Comparison of ENCODE assay signal across 15 cellular contexts in genomic region chr7:152678133-152678645, GRCh38. TPM values are rescaled to one million over a fixed set of nuclear protein-coding genes. Genes with fewer than 3 reads are reported as not detected.
DNase-seq lines count a peak whose midpoint lies in the region; ATAC-seq and TF ChIP-seq lines count a peak whose summit lies in the region.
"Had no signal": no experiment of that assay in that cellular context is flagged by ENCODE, and none has a peak within 500 bp of the region (broad histone marks: within the 10 kb centered on the region; RNA-seq: fewer than 3 reads in every experiment).

No MANE protein-coding gene starts in this region.

- H3K4me1 ChIP-seq in lower lobe of right lung (peaks cover 11% of the 10 kb centered on the region), upper lobe of right lung (peaks cover 11% of the 10 kb centered on the region)
- H3K4me1 ChIP-seq: BE2C had no signal

- peaks cover 5% of the 10 kb centered on the region for H3K36me3 Mint-ChIP-seq in activated T-helper 17 cell treated with anti-CD3 and anti-CD28 coated beads, Interleukin-2, amount 50 U/mL, for 72 hours (ENCODE audit: low read depth)

- H3K4me3 ChIP-seq in lower lobe of right lung (no peak overlapping the region), upper lobe of right lung (no peak overlapping the region)

- H3K27me3 Mint-ChIP-seq in activated T-helper 17 cell treated with anti-CD3 and anti-CD28 coated beads, Interleukin-2, amount 50 U/mL, for 72 hours: no peaks in the 10 kb centered on the region
- H3K27me3 Mint-ChIP-seq: CD4-positive, alpha-beta memory T cell had no signal

- H3K4me1 Mint-ChIP-seq in activated T-helper 17 cell treated with anti-CD3 and anti-CD28 coated beads, Interleukin-2, amount 50 U/mL, for 72 hours: peaks cover 6% of the 10 kb centered on the region

- H3K9me3 ChIP-seq in lower lobe of right lung (no peaks in the 10 kb centered on the region), upper lobe of right lung (no peaks in the 10 kb centered on the region)
- H3K9me3 ChIP-seq: BE2C had no signal

- H3K27ac ChIP-seq in lower lobe of right lung (peak overlapping the region; percentile 24), upper lobe of right lung (no peak overlapping the region)
- H3K27ac ChIP-seq: HL-60 had no signal

- TF ChIP-seq CTCF in lower lobe of right lung (IDR thresholded peaks at IDR 0.05) (no peak), upper lobe of right lung (IDR thresholded peaks at IDR 0.05) (no peak)

- intact Hi-C loops in lower lobe of right lung (cut with DNase I) (no loop called here), upper lobe of right lung (cut with DNase I) (no loop called here)

- H3K36me3 ChIP-seq in lower lobe of right lung: no peaks in the 10 kb centered on the region
- no peaks in the 10 kb centered on the region for H3K36me3 ChIP-seq in upper lobe of right lung
- H3K36me3 ChIP-seq: BE2C had no signal

- ATAC-seq in activated T-helper 17 cell treated with anti-CD3 and anti-CD28 coated beads, Interleukin-2, amount 50 U/mL, for 72 hours (replicated peaks): no peak
- ATAC-seq in lower lobe of right lung (peak; percentile 32 to 61), upper lobe of right lung (peak; percentile 30), HG03159 (IDR thresholded peaks at IDR 0.05; ENCODE audit: unreplicated experiment) (no peak)

- H3K27me3 ChIP-seq in lower lobe of right lung (ENCODE audit: low read depth): no peaks in the 10 kb centered on the region
- H3K27me3 ChIP-seq in upper lobe of right lung: no peaks in the 10 kb centered on the region
- H3K27me3 ChIP-seq: BE2C had no signal

- DNase-seq in activated effector memory CD4-positive, alpha-beta T cell treated with anti-CD3 and anti-CD28 coated beads, Interleukin-2, amount 50 U/mL, for 16 hours: peak; percentile 6
- DNase-seq in activated effector memory CD4-positive, alpha-beta T cell treated with Interleukin-2 at 50 U/mL for 16 hours: no peak
- no peak for DNase-seq in lower lobe of right lung
- DNase-seq in upper lobe of right lung: no peak
- no peak for DNase-seq in SHP77 (lab: John Stamatoyannopoulos, UW)
- no peak for DNase-seq in nucleus accumbens (lab: John Stamatoyannopoulos, UW)
- DNase-seq: BE2C; CD4-positive, alpha-beta memory T cell; GOT3; KBM-7; NCI-H1694; SIG-M5 had no signal

- H3K9me3 Mint-ChIP-seq in activated T-helper 17 cell treated with anti-CD3 and anti-CD28 coated beads, Interleukin-2, amount 50 U/mL, for 72 hours: no peaks in the 10 kb centered on the region
- H3K9me3 Mint-ChIP-seq: CD4-positive, alpha-beta memory T cell had no signal

- H3K4me3 Mint-ChIP-seq in activated T-helper 17 cell treated with anti-CD3 and anti-CD28 coated beads, Interleukin-2, amount 50 U/mL, for 72 hours: peak overlapping the region; percentile 44

- no peak overlapping the region for H3K27ac Mint-ChIP-seq in activated T-helper 17 cell treated with anti-CD3 and anti-CD28 coated beads, Interleukin-2, amount 50 U/mL, for 72 hours

RNA-seq across cellular contexts. Expression of gene XRCC2, which starts 2.2 kb away (rescaled TPM):
- total RNA-seq in activated T-helper 17 cell treated with anti-CD3 and anti-CD28 coated beads, Interleukin-2, amount 50 U/mL, for 72 hours: 10 to 100 TPM; 15.7 to 26.7 TPM
- total RNA-seq in lower lobe of right lung (0.86 TPM), upper lobe of right lung (0.46 TPM)

Comparison
In these comparisons a context has a peak if more than half of its experiments do, and no peak if none do; other contexts are left out.
1. ATAC-seq: peak in lower lobe of right lung (2 of 2) and upper lobe of right lung (single experiment); none in activated T-helper 17 cell treated with anti-CD3 and anti-CD28 coated beads, Interleukin-2, amount 50 U/mL, for 72 hours (single experiment) and HG03159 (single experiment).